Comparison of ENCODE assay signal across 1 cellular context in genomic region chr2:240917684-240918257, GRCh38.
TF ChIP-seq lines count a peak whose summit lies in the region.

No MANE protein-coding gene starts in this region.

TF ChIP-seq in GM23338, 12 proteins besides CTCF, POLR2A, EP300 and RAD21:
- no peak for TF ChIP-seq JUNB (IDR thresholded peaks at IDR 0.05; ENCODE audit: unreplicated experiment)
- TF ChIP-seq EZH2phosphoT487 (IDR thresholded peaks at IDR 0.05; ENCODE audit: unreplicated experiment) = no peak
- TF ChIP-seq REST (IDR thresholded peaks at IDR 0.05; ENCODE audit: unreplicated experiment) = no peak
- no peak for TF ChIP-seq EZH2 (IDR thresholded peaks at IDR 0.05; ENCODE audit: low read depth, unreplicated experiment)
- no peak for TF ChIP-seq ETS1 (IDR thresholded peaks at IDR 0.05)
- no peak for TF ChIP-seq ZNF114 (CRISPR knock-in tag; IDR thresholded peaks at IDR 0.05)
- TF ChIP-seq CREB1 (CRISPR knock-in tag; IDR thresholded peaks at IDR 0.05; ENCODE audit: low read depth) = no peak
- TF ChIP-seq STAT1 (IDR thresholded peaks at IDR 0.05; ENCODE audit: unreplicated experiment) = no peak
- no peak for TF ChIP-seq ZNF462 (CRISPR knock-in tag; IDR thresholded peaks at IDR 0.05)
- no peak for TF ChIP-seq POLR2AphosphoS5 (IDR thresholded peaks at IDR 0.05; ENCODE audit: low read depth)
- TF ChIP-seq NANOG (IDR thresholded peaks at IDR 0.05; ENCODE audit: borderline replicate concordance) = no peak
- no peak for TF ChIP-seq ZNF331 (CRISPR knock-in tag; IDR thresholded peaks at IDR 0.05; ENCODE audit: low read depth)
